Comparison of ENCODE assay signal across 13 cellular contexts in genomic region chr2:225735844-225736243, GRCh38.
DNase-seq lines count a peak whose midpoint lies in the region; ATAC-seq and TF ChIP-seq lines count a peak whose summit lies in the region.
"Had no signal": no experiment of that assay in that cellular context is flagged by ENCODE, and none has a peak within 500 bp of the region (broad histone marks: within the 10 kb centered on the region; RNA-seq: fewer than 3 reads in every experiment).

No MANE protein-coding gene starts in this region.

- H3K4me3 ChIP-seq in SJSA1 (no peak overlapping the region), body of pancreas (no peak overlapping the region), sigmoid colon (no peak overlapping the region)
- H3K4me3 ChIP-seq: colonic mucosa had no signal

- no peak for TF ChIP-seq POLR2A in body of pancreas (IDR thresholded peaks at IDR 0.05)
- TF ChIP-seq POLR2A in sigmoid colon (IDR thresholded peaks at IDR 0.05) = no peak

- H3K27me3 ChIP-seq in SJSA1 (replicated peaks) = no peaks in the 10 kb centered on the region
- no peaks in the 10 kb centered on the region for H3K27me3 ChIP-seq in body of pancreas
- H3K27me3 ChIP-seq in sigmoid colon = no peaks in the 10 kb centered on the region
- H3K27me3 ChIP-seq: colonic mucosa had no signal

- intact Hi-C loops in body of pancreas (cut with DNase I) (no loop called here), sigmoid colon (cut with DNase I) (no loop called here)

- TF ChIP-seq EP300 in sigmoid colon (IDR thresholded peaks at IDR 0.05) = no peak

- 19 to 20% methylated on average over 3 of the region's 3 CpGs for WGBS in body of pancreas, 2 donors
- 32 to 49% methylated on average over 3 of the region's 3 CpGs for WGBS in sigmoid colon, 2 donors

- no peaks in the 10 kb centered on the region for H3K36me3 ChIP-seq in SJSA1
- H3K36me3 ChIP-seq in body of pancreas (replicated peaks in 1 of 2; ENCODE audit: insufficient read depth in 1 of 2, low read depth in 2 of 2) = no peaks in the 10 kb centered on the region
- H3K36me3 ChIP-seq in sigmoid colon = no peaks in the 10 kb centered on the region
- H3K36me3 ChIP-seq: colonic mucosa had no signal

- H3K4me1 ChIP-seq in SJSA1 (replicated peaks) (peaks cover 39% of the 10 kb centered on the region), body of pancreas (no peaks in the 10 kb centered on the region), sigmoid colon (peaks cover 0 to 14% (median 8%) of the 10 kb centered on the region in 4 donors)
- H3K4me1 ChIP-seq: colonic mucosa had no signal

- peak overlapping the region; percentile 79 for H3K27ac ChIP-seq in SJSA1
- no peak overlapping the region for H3K27ac ChIP-seq in body of pancreas
- H3K27ac ChIP-seq in sigmoid colon = no peak overlapping the region
- H3K27ac ChIP-seq: colonic mucosa had no signal

- H3K9me3 ChIP-seq in SJSA1 (replicated peaks) (no peaks in the 10 kb centered on the region), body of pancreas (no peaks in the 10 kb centered on the region), sigmoid colon (no peaks in the 10 kb centered on the region)
- H3K9me3 ChIP-seq: colonic mucosa had no signal

- TF ChIP-seq CTCF in body of pancreas (IDR thresholded peaks at IDR 0.05) (no peak), sigmoid colon (IDR thresholded peaks at IDR 0.05) (no peak)

- ATAC-seq in GM19455 (IDR thresholded peaks at IDR 0.05; ENCODE audit: unreplicated experiment) (no peak), body of pancreas (no peak)
- ATAC-seq: activated T-helper 17 cell treated with anti-CD3 and anti-CD28 coated beads, Interleukin-2, amount 50 U/mL, for 72 hours; natural killer cell; stimulated activated naive CD8-positive, alpha-beta T cell treated with anti-CD3 and anti-CD28 coated beads, Interleukin-15, amount 100 ng/mL, for 72 hours had no signal

- DNase-seq in H4 (ENCODE audit: low spot score) = peak; percentile 73
- DNase-seq in SJSA1 (ENCODE audit: low read depth in 1 of 2, low spot score in 2 of 2) = peak; percentile 62 to 88
- peak; percentile 83 for DNase-seq in fibroblast of the conjunctiva (ENCODE audit: low read depth)
- peak; percentile 40 for DNase-seq in smooth muscle cell of the brain vasculature (ENCODE audit: low read depth, low spot score)
- no peak for DNase-seq in body of pancreas
- DNase-seq in NCI-H748 treated with DMSO at 0.1 percent for 48 hours (lab: John Stamatoyannopoulos, UW) = no peak
- no peak for DNase-seq in sigmoid colon
- DNase-seq: colonic mucosa; natural killer cell; NCI-H1694; stimulated activated naive CD8-positive, alpha-beta T cell treated with anti-CD3 and anti-CD28 coated beads, Interleukin-15, amount 100 ng/mL, for 72 hours had no signal

Comparison
In these comparisons a context has a peak if more than half of its experiments do, and no peak if none do; other contexts are left out.
1. DNase-seq: peak in H4 (single experiment), SJSA1 (2 of 2), fibroblast of the conjunctiva (single experiment) and smooth muscle cell of the brain vasculature (single experiment); none in body of pancreas (0 of 4), NCI-H748 treated with DMSO at 0.1 percent for 48 hours (single experiment) and sigmoid colon (single experiment).